ENCODE assay signal across 8 cellular contexts in the genomic region with DNA sequence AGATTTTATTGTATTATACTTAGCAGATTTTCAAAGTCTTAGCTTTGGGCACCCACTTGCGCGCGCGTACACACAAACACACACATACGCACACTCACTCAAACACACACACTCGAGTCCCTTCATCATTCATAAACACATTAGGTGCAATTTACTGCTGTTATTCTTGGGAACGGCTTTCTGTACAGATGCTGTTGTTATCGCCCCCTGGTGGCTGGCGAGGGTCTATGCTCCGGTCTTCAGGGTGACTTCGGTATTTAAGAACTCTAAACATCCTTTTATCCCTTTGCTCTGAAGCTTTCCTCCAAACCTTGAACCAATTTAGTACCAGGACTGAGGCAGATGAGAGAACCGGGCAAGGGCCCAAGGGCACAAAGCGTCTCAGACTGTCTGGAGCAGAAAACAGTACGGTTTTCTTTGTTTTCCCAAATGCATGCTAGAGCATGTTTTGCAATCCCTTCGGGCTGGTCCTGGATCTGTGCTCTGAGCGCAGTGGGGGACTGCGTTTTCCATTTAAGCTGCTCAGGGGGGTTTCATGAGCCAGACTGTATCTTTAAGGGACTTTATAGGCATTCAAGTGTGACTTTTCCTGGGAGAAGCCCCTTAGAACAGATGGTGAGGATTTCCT. TPM values are rescaled to one million over a fixed set of nuclear protein-coding genes. Genes with fewer than 3 reads are reported as not detected.
DNase-seq lines count a peak whose midpoint lies in the region; FAIRE-seq and TF ChIP-seq lines count a peak whose summit lies in the region.

No MANE protein-coding gene starts in this region.

- H3K27me3 ChIP-seq in mammary epithelial cell (ENCODE audit: insufficient read depth, low read length), result no peaks in the 10 kb centered on the region

- peak overlapping the region; percentile 9 for H3K4me2 ChIP-seq in mammary epithelial cell (ENCODE audit: insufficient read depth, low read depth, low read length)

- H3K9ac ChIP-seq in mammary epithelial cell (ENCODE audit: insufficient read depth, low read length), result no peak overlapping the region

- TF ChIP-seq POLR2A in H54 (IDR thresholded peaks at IDR 0.05; ENCODE audit: low read depth, low read length), result no peak

- peaks cover 38% of the 10 kb centered on the region for H3K4me1 ChIP-seq in mammary epithelial cell (ENCODE audit: insufficient read depth, low read length)

- H3K9me3 ChIP-seq in mammary epithelial cell (replicated peaks; ENCODE audit: insufficient read depth, low read length), result no peaks in the 10 kb centered on the region

- H4K20me1 ChIP-seq in mammary epithelial cell (ENCODE audit: insufficient read depth, low read length), result no peaks in the 10 kb centered on the region

- in situ Hi-C loops in mammary epithelial cell (cut with MboI; ENCODE audit: low sequenced_read_pairs in 2 of 2), result loop anchor here (10.0 kb wide), 1 partner anchor 318 kb away; no protein-coding TSS in a partner anchor

- dilution Hi-C loops in mammary epithelial cell (cut with HindIII; ENCODE audit: low sequenced_read_pairs), result no loop called here

- peak overlapping the region; percentile 83 for H2AFZ ChIP-seq in mammary epithelial cell (ENCODE audit: low read depth, low read length)

- BruUV-seq in mammary epithelial cell (replicated peaks; lab: Mats Ljungman, UMichigan), result no TSS peak

- CTCF ChIA-PET in mammary epithelial cell (lab: Charles Lee; ENCODE audit: low non-redundant PET), result interaction anchor here (0.6 kb wide), 1 partner anchor 90 kb away, joined by 4 read pairs; no protein-coding TSS in a partner anchor

- intact Hi-C loops in mammary epithelial cell (cut with micrococcal nuclease), result loop anchor here (1.0 to 5.0 kb wide), 4 partner anchors 246 to 625 kb away; no protein-coding TSS in a partner anchor

- DNase-seq in NCI-H146 (lab: John Stamatoyannopoulos, UW) (peak; percentile 24), NCI-H146 treated with DMSO at 0.1 percent for 48 hours (lab: John Stamatoyannopoulos, UW; ENCODE audit: unreplicated experiment) (no peak), H54 (ENCODE audit: insufficient read length, low spot score) (peak; percentile 66), MV-4-11 (lab: John Stamatoyannopoulos, UW) (peak; percentile 41), T-helper 1 cell (peak in 4 of 5 donors; percentile 16 to 51 (median 18)), mammary epithelial cell (peak; percentile 66), islet precursor cell (peak; percentile 90)
- peak; percentile 79 for DNase-seq in stimulated activated CD4-positive, alpha-beta T cell treated with anti-CD3 and anti-CD28 coated beads, Interleukin-15, amount 100 ng/mL, for 24 hours

- peaks cover 28% of the 10 kb centered on the region for H3K79me2 ChIP-seq in mammary epithelial cell (ENCODE audit: insufficient read depth, low read length)

- no peaks in the 10 kb centered on the region for H3K36me3 ChIP-seq in mammary epithelial cell (ENCODE audit: insufficient read depth, low read length)

- H3K4me3 ChIP-seq in mammary epithelial cell (replicated peaks in 1 of 3; ENCODE audit: insufficient read depth in 1 of 3, low read depth in 2 of 3, low read length in 3 of 3), result no peak overlapping the region

- no peak for FAIRE-seq in H54 (lab: Jason Lieb, UNC)

- no peak overlapping the region for H3K27ac ChIP-seq in mammary epithelial cell (ENCODE audit: insufficient read depth, low read depth, low read length)

- 9% methylated on average over 17 of the region's 17 CpGs for WGBS in mammary epithelial cell (ENCODE audit: low coverage, missing lambda C conversion rate)

- peak; percentile 88 to 98 for TF ChIP-seq CTCF in mammary epithelial cell (conservative IDR thresholded peaks at IDR 0.05 in 1 of 2, IDR thresholded peaks at IDR 0.05 in 1 of 2; ENCODE audit: extremely low read depth in 1 of 2, insufficient read depth in 1 of 2, low read depth in 1 of 2, low read length in 2 of 2)

RNA-seq across cellular contexts. Expression of a gene that starts 1.7 kb away (rescaled TPM):
- 10 to 100 TPM; 14.7 to 25.1 TPM for total RNA-seq in mammary epithelial cell
- 21.7 TPM for polyA plus RNA-seq in mammary epithelial cell
- polyA minus RNA-seq in mammary epithelial cell, result 40.2 TPM
